Comparison of ENCODE assay signal across 1 cellular context in genomic region chr1:202112864-202113689, GRCh38.
A peak's percentile ranks its signal among the peaks of the same experiment; 100 is the strongest.
TF ChIP-seq lines count a peak whose summit lies in the region.

No MANE protein-coding gene starts in this region.

TF ChIP-seq in HepG2, 621 proteins besides CTCF, POLR2A, EP300 and RAD21:
- peak; percentile 89 for TF ChIP-seq ZNF652 (CRISPR knock-in tag; IDR thresholded peaks at IDR 0.05; ENCODE audit: borderline replicate concordance, low read depth)
- TF ChIP-seq, protein P1, sequence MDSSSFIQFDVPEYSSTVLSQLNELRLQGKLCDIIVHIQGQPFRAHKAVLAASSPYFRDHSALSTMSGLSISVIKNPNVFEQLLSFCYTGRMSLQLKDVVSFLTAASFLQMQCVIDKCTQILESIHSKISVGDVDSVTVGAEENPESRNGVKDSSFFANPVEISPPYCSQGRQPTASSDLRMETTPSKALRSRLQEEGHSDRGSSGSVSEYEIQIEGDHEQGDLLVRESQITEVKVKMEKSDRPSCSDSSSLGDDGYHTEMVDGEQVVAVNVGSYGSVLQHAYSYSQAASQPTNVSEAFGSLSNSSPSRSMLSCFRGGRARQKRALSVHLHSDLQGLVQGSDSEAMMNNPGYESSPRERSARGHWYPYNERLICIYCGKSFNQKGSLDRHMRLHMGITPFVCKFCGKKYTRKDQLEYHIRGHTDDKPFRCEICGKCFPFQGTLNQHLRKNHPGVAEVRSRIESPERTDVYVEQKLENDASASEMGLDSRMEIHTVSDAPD (CRISPR knock-in tag; IDR thresholded peaks at IDR 0.05), result no peak
